9 cellular contexts compared by ENCODE assay signal in the genomic region with DNA sequence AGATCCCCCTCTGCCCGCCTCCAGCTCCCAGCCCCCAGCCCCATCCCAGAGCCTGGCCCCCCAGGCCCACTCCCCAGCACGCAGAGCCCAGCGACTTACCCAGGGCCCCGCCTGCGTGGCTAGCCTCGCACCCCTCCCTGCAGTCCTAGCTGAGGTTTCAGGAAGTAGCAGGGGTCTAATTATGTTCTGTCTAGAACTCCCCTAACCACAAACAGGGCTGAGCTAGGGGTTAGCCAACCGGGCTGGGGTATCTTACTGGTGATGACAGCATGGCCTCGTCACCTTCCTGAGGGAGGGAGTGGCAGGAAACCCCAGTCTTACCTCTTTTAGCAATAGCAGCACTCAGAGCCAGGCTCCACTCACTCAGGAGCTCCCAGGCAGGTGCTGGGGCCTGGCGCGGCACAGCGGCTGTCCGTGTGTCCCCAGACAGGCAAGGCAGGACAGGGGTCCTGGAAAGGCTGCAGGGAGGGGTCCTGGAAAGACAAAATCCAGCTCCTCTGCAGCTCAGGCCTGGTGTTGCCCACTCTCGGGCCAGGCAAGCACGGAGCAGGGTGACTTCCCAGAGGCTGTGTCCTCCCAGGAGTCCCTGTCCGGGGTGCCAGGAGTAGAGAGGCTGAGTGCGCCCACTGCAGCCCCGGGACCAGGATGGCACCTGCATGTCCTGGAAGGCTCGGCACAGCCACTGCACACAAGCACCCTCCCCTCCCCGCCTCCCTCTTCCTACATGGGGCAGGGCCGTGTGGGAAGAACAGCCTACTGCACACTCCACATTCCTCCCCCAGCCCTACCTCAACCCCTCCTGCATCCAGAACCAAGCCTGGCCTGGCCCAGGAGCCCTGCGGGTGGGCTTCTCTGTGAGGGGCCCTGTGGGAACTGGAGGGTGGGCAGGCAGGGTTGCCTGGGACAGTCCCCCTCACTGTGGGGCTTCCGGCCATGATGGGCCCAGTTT. TPM values are rescaled to one million over a fixed set of nuclear protein-coding genes. Genes with fewer than 3 reads are reported as not detected.
DNase-seq lines count a peak whose midpoint lies in the region; ATAC-seq, FAIRE-seq and TF ChIP-seq lines count a peak whose summit lies in the region.
"Had no signal": no experiment of that assay in that cellular context is flagged by ENCODE, and none has a peak within 500 bp of the region (broad histone marks: within the 10 kb centered on the region; RNA-seq: fewer than 3 reads in every experiment).

A gene with protein sequence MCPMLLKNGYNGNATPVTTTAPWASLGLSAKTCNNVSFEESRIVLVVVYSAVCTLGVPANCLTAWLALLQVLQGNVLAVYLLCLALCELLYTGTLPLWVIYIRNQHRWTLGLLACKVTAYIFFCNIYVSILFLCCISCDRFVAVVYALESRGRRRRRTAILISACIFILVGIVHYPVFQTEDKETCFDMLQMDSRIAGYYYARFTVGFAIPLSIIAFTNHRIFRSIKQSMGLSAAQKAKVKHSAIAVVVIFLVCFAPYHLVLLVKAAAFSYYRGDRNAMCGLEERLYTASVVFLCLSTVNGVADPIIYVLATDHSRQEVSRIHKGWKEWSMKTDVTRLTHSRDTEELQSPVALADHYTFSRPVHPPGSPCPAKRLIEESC (minus strand): TSS at position 151 of the 949 bp plus-strand sequence. CDS start 10,010 bp downstream, outside the sequence.

- peaks cover 0 to 32% (median 30%) of the 10 kb centered on the region in 4 donors for H3K4me1 ChIP-seq in Peyer's patch

- H3K27me3 ChIP-seq in Peyer's patch = no peaks in the 10 kb centered on the region

- TF ChIP-seq CTCF in GM12865 (IDR thresholded peaks at IDR 0.05; ENCODE audit: insufficient read depth, low read depth, low read length, missing control alignments) = no peak
- no peak for TF ChIP-seq CTCF in Peyer's patch (IDR thresholded peaks at IDR 0.05)
- no peak for TF ChIP-seq CTCF in D721Med (IDR thresholded peaks at IDR 0.05; ENCODE audit: insufficient read depth, missing control alignments)

- H3K4me3 Mint-ChIP-seq in activated T-helper 2 cell treated with anti-CD3 and anti-CD28 coated beads, Interferon-gamma antibody, Interleukin-2, Interleukin-4, amounts not matched to agents 10 μg/mL and 5 μg/mL and 100 μg/mL, durations not matched to agents 14 hours and 24 hours and 36 hours (ENCODE audit: low read depth) = peak within 1 kb of the TSS; percentile 87

- peaks cover 50% of the 10 kb centered on the region for H3K4me1 Mint-ChIP-seq in activated T-helper 2 cell treated with anti-CD3 and anti-CD28 coated beads, Interferon-gamma antibody, Interleukin-2, Interleukin-4, amounts not matched to agents 10 μg/mL and 5 μg/mL and 100 μg/mL, durations not matched to agents 14 hours and 24 hours and 36 hours (ENCODE audit: low read depth)

- intact Hi-C loops in activated T-helper 2 cell treated with anti-CD3 and anti-CD28 coated beads, Interferon-gamma antibody, Interleukin-2, Interleukin-4, amounts not matched to agents 10 μg/mL and 5 μg/mL and 100 μg/mL, durations not matched to agents 14 hours and 24 hours and 36 hours (cut with micrococcal nuclease) = loop anchor here (2.0 to 10.0 kb wide), 3 partner anchors 41 to 417 kb away; no protein-coding TSS in a partner anchor

- peak within 1 kb of the TSS; percentile 88 for H3K27ac Mint-ChIP-seq in activated T-helper 2 cell treated with anti-CD3 and anti-CD28 coated beads, Interferon-gamma antibody, Interleukin-2, Interleukin-4, amounts not matched to agents 10 μg/mL and 5 μg/mL and 100 μg/mL, durations not matched to agents 14 hours and 24 hours and 36 hours

- H3K4me3 ChIP-seq in GM12865 (ENCODE audit: low read depth, low read length) (peak within 1 kb of the TSS; percentile 86), Peyer's patch (peak within 1 kb of the TSS; percentile 38 to 60 (median 42))

- TF ChIP-seq POLR2A in Peyer's patch (IDR thresholded peaks at IDR 0.05) = peak; percentile 58 to 67

- no peak for FAIRE-seq in D721Med (lab: Jason Lieb, UNC)
- FAIRE-seq: islet of Langerhans had no signal

- H3K9me3 ChIP-seq in Peyer's patch = no peaks in the 10 kb centered on the region

- H3K36me3 ChIP-seq in Peyer's patch = no peaks in the 10 kb centered on the region

- peak; percentile 43 for ATAC-seq in HG02759 (IDR thresholded peaks at IDR 0.05; ENCODE audit: unreplicated experiment)
- ATAC-seq in left lobe of liver = peak; percentile 30

- DNase-seq in GM12865 (ENCODE audit: low read depth) = peak; percentile 97
- peak in 2 of 3 donors; percentile 94 to 96 for DNase-seq in Peyer's patch
- DNase-seq in activated T-helper 2 cell treated with anti-CD3 and anti-CD28 coated beads, Interferon-gamma antibody, Interleukin-2, Interleukin-4, amounts not matched to agents 10 μg/mL and 5 μg/mL and 100 μg/mL, durations not matched to agents 14 hours and 24 hours and 36 hours (ENCODE audit: low spot score) = peak; percentile 88
- DNase-seq in left lobe of liver (ENCODE audit: low spot score) = no peak
- DNase-seq in stimulated activated CD8-positive, alpha-beta memory T cell treated with anti-CD3 and anti-CD28 coated beads, Interleukin-2, amount 100 ng/mL, for 1 hour (ENCODE audit: low read depth in 2 of 2) = peak; percentile 70 to 81
- DNase-seq in hippocampal formation (lab: John Stamatoyannopoulos, UW) = no peak
- DNase-seq in D721Med (ENCODE audit: insufficient read length, low spot score) = no peak

- peaks cover 17% of the 10 kb centered on the region for H3K36me3 Mint-ChIP-seq in activated T-helper 2 cell treated with anti-CD3 and anti-CD28 coated beads, Interferon-gamma antibody, Interleukin-2, Interleukin-4, amounts not matched to agents 10 μg/mL and 5 μg/mL and 100 μg/mL, durations not matched to agents 14 hours and 24 hours and 36 hours (ENCODE audit: low read depth)

- peak within 1 kb of the TSS; percentile 70 to 95 (median 84) for H3K27ac ChIP-seq in Peyer's patch

- H3K27me3 Mint-ChIP-seq in activated T-helper 2 cell treated with anti-CD3 and anti-CD28 coated beads, Interferon-gamma antibody, Interleukin-2, Interleukin-4, amounts not matched to agents 10 μg/mL and 5 μg/mL and 100 μg/mL, durations not matched to agents 14 hours and 24 hours and 36 hours (ENCODE audit: low read depth) = no peaks in the 10 kb centered on the region

- no peaks in the 10 kb centered on the region for H3K9me3 Mint-ChIP-seq in activated T-helper 2 cell treated with anti-CD3 and anti-CD28 coated beads, Interferon-gamma antibody, Interleukin-2, Interleukin-4, amounts not matched to agents 10 μg/mL and 5 μg/mL and 100 μg/mL, durations not matched to agents 14 hours and 24 hours and 36 hours

RNA-seq across cellular contexts. Expression of the gene that starts here (rescaled TPM):
- 10 to 100 TPM in 1 of 4 donors, 1 to 10 TPM in 3; 1.5 to 29.7 (median 4.2) TPM for total RNA-seq in Peyer's patch
- 27.1 and 29.8 TPM in 2 replicates for total RNA-seq in activated T-helper 2 cell treated with anti-CD3 and anti-CD28 coated beads, Interferon-gamma antibody, Interleukin-2, Interleukin-4, amounts not matched to agents 10 μg/mL and 5 μg/mL and 100 μg/mL, durations not matched to agents 14 hours and 24 hours and 36 hours
- 0.40 TPM for total RNA-seq in left lobe of liver

Comparison
In these comparisons a context has a peak if more than half of its experiments do, and no peak if none do; other contexts are left out.
1. Peak in ATAC-seq in left lobe of liver; RNA of the gene not detected or under 1 TPM.
2. DNase-seq: peak in GM12865 (single experiment), Peyer's patch (2 of 3), activated T-helper 2 cell treated with anti-CD3 and anti-CD28 coated beads, Interferon-gamma antibody, Interleukin-2, Interleukin-4, amounts not matched to agents 10 μg/mL and 5 μg/mL and 100 μg/mL, durations not matched to agents 14 hours and 24 hours and 36 hours (single experiment) and stimulated activated CD8-positive, alpha-beta memory T cell treated with anti-CD3 and anti-CD28 coated beads, Interleukin-2, amount 100 ng/mL, for 1 hour (2 of 2); none in left lobe of liver (single experiment), hippocampal formation (0 of 2) and D721Med (single experiment).